Comparison of ENCODE assay signal across 15 cellular contexts in the genomic region with DNA sequence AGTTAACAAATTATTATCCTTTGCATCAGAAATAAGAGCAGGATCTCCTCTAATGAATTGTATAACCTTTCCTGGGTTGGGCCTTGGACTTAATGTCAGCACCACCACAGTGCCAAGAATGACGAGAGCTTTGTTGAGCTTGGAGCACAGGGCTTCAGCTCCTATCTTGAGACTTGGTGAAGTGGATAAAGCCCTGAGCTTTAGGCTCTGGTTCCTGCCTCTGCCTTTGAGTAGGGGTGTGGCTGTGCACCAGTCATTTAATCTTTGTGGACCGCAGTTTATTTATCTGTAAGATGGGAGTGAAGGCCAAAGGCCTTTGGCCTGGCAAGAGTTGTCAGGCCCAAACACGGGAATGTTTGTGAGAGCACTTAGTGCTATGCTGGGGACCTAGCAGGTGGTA.
DNase-seq lines count a peak whose midpoint lies in the region; ATAC-seq and TF ChIP-seq lines count a peak whose summit lies in the region.
"Had no signal": no experiment of that assay in that cellular context is flagged by ENCODE, and none has a peak within 500 bp of the region (broad histone marks: within the 10 kb centered on the region; RNA-seq: fewer than 3 reads in every experiment).

No MANE protein-coding gene starts in this region.

- ATAC-seq in gastroesophageal sphincter (no peak), GM18870 (IDR thresholded peaks at IDR 0.05; ENCODE audit: unreplicated experiment) (no peak)
- ATAC-seq: activated CD8-positive, alpha-beta T cell treated with anti-CD3 and anti-CD28 coated beads, Interleukin-2, amount 10 ng/mL, durations not matched to agents 7 days and 5 days; activated T-helper 17 cell treated with anti-CD3 and anti-CD28 coated beads, Interleukin-2, amount 50 U/mL, for 72 hours had no signal

- H3K4me3 ChIP-seq in gastroesophageal sphincter = no peak overlapping the region
- H3K4me3 ChIP-seq in prostate gland = no peak overlapping the region
- H3K4me3 ChIP-seq in vagina = no peak overlapping the region
- H3K4me3 ChIP-seq: skin epidermis had no signal

- TF ChIP-seq POLR2A in gastroesophageal sphincter (IDR thresholded peaks at IDR 0.05) (no peak), prostate gland (IDR thresholded peaks at IDR 0.05) (no peak), vagina (IDR thresholded peaks at IDR 0.05) (no peak)

- H3K9me3 ChIP-seq in gastroesophageal sphincter (no peaks in the 10 kb centered on the region), prostate gland (no peaks in the 10 kb centered on the region), vagina (no peaks in the 10 kb centered on the region)

- DNase-seq in SHP77 (lab: John Stamatoyannopoulos, UW) (peak; percentile 11 to 50), SHP77 treated with DMSO at 0.1 percent for 48 hours (lab: John Stamatoyannopoulos, UW) (no peak), prostate gland (ENCODE audit: low spot score) (no peak), vagina (ENCODE audit: extremely low spot score in 2 of 2) (no peak), AG08395 (ENCODE audit: low spot score) (no peak), globus pallidus (ENCODE audit: low spot score) (no peak)
- DNase-seq: activated CD8-positive, alpha-beta T cell treated with anti-CD3 and anti-CD28 coated beads, Interleukin-2, amount 10 ng/mL, durations not matched to agents 7 days and 5 days; CD4-positive, alpha-beta T cell; islet precursor cell; NCI-H2081 treated with DMSO at 0.1 percent for 48 hours; NCI-H526 had no signal

- no peaks in the 10 kb centered on the region for H3K36me3 ChIP-seq in gastroesophageal sphincter
- H3K36me3 ChIP-seq in prostate gland = no peaks in the 10 kb centered on the region
- H3K36me3 ChIP-seq in vagina = no peaks in the 10 kb centered on the region

- H3K27ac ChIP-seq in gastroesophageal sphincter (peak overlapping the region in 3 of 4 donors; percentile 27 to 74 (median 72)), prostate gland (peak overlapping the region; percentile 61 to 66), vagina (peak overlapping the region; percentile 75)

- TF ChIP-seq CTCF in gastroesophageal sphincter (IDR thresholded peaks at IDR 0.05) (no peak), prostate gland (IDR thresholded peaks at IDR 0.05) (no peak), vagina (IDR thresholded peaks at IDR 0.05) (no peak)

- no peak for TF ChIP-seq EP300 in gastroesophageal sphincter (IDR thresholded peaks at IDR 0.05)

- H3K27me3 ChIP-seq in gastroesophageal sphincter (no peaks in the 10 kb centered on the region), prostate gland (replicated peaks; ENCODE audit: insufficient read depth) (no peaks in the 10 kb centered on the region), vagina (no peaks in the 10 kb centered on the region)

- intact Hi-C loops in prostate gland (cut with DNase I) = loop anchor here (5.0 kb wide), 1 partner anchor 161 kb away; a partner anchor contains a TSS
- intact Hi-C loops in vagina (cut with DNase I) = no loop called here

- H3K4me1 ChIP-seq in gastroesophageal sphincter = peaks cover 12 to 67% (median 23%) of the 10 kb centered on the region in 3 donors
- H3K4me1 ChIP-seq in prostate gland (replicated peaks) = peaks cover 12% of the 10 kb centered on the region
- H3K4me1 ChIP-seq in vagina = peaks cover 58% of the 10 kb centered on the region

- 21 to 25% methylated on average over 1 to 2 of the region's 3 CpGs for WGBS in gastroesophageal sphincter (ENCODE audit: low coverage in 1 of 2), 2 donors
- WGBS in prostate gland = 42% methylated on average over 3 of the region's 3 CpGs

Comparison
In these comparisons a context has a peak if more than half of its experiments do, and no peak if none do; other contexts are left out.
1. DNase-seq: peak in SHP77 (2 of 2); none in SHP77 treated with DMSO at 0.1 percent for 48 hours (single experiment), prostate gland (single experiment), vagina (0 of 2), AG08395 (single experiment) and globus pallidus (single experiment).
2. Peak in every context shown above with its lines, with median percentiles within 50 percentile points of each other: H3K27ac ChIP-seq.